Comparison of ENCODE assay signal across 1 cellular context in the genomic region with DNA sequence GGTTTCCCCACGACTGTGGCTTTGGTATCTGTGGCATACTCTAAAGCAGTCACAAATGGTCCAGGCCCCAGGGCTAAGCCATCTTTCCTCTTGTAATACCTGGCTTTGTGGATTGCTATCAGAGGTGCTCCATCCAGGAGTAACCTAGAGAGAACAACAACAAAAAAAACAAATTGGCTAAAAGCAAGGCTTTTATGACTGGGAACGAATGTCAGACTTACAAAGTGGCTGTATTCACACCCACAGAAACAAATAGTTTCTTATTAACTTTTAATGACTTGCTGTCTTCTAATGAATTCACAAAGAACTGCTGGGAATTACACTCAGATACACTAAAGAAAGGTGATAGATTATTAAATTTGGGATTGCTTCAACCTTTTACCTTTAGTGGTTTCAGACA.
TF ChIP-seq lines count a peak whose summit lies in the region.

No MANE protein-coding gene starts in this region.

TF ChIP-seq in WTC11, 78 proteins besides CTCF, POLR2A, EP300 and RAD21:
- TF ChIP-seq, protein P1, sequence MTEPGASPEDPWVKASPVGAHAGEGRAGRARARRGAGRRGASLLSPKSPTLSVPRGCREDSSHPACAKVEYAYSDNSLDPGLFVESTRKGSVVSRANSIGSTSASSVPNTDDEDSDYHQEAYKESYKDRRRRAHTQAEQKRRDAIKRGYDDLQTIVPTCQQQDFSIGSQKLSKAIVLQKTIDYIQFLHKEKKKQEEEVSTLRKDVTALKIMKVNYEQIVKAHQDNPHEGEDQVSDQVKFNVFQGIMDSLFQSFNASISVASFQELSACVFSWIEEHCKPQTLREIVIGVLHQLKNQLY (CRISPR knock-in tag; IDR thresholded peaks at IDR 0.05) = no peak
- TF ChIP-seq ZNF138 (CRISPR knock-in tag; conservative IDR thresholded peaks at IDR 0.05) = no peak
- TF ChIP-seq, protein P2, sequence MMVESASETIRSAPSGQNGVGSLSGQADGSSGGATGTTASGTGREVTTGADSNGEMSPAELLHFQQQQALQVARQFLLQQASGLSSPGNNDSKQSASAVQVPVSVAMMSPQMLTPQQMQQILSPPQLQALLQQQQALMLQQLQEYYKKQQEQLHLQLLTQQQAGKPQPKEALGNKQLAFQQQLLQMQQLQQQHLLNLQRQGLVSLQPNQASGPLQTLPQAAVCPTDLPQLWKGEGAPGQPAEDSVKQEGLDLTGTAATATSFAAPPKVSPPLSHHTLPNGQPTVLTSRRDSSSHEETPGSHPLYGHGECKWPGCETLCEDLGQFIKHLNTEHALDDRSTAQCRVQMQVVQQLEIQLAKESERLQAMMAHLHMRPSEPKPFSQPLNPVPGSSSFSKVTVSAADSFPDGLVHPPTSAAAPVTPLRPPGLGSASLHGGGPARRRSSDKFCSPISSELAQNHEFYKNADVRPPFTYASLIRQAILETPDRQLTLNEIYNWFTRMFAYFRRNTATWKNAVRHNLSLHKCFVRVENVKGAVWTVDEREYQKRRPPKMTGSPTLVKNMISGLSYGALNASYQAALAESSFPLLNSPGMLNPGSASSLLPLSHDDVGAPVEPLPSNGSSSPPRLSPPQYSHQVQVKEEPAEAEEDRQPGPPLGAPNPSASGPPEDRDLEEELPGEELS (CRISPR knock-in tag; IDR thresholded peaks at IDR 0.05) = no peak
- TF ChIP-seq, protein P3, sequence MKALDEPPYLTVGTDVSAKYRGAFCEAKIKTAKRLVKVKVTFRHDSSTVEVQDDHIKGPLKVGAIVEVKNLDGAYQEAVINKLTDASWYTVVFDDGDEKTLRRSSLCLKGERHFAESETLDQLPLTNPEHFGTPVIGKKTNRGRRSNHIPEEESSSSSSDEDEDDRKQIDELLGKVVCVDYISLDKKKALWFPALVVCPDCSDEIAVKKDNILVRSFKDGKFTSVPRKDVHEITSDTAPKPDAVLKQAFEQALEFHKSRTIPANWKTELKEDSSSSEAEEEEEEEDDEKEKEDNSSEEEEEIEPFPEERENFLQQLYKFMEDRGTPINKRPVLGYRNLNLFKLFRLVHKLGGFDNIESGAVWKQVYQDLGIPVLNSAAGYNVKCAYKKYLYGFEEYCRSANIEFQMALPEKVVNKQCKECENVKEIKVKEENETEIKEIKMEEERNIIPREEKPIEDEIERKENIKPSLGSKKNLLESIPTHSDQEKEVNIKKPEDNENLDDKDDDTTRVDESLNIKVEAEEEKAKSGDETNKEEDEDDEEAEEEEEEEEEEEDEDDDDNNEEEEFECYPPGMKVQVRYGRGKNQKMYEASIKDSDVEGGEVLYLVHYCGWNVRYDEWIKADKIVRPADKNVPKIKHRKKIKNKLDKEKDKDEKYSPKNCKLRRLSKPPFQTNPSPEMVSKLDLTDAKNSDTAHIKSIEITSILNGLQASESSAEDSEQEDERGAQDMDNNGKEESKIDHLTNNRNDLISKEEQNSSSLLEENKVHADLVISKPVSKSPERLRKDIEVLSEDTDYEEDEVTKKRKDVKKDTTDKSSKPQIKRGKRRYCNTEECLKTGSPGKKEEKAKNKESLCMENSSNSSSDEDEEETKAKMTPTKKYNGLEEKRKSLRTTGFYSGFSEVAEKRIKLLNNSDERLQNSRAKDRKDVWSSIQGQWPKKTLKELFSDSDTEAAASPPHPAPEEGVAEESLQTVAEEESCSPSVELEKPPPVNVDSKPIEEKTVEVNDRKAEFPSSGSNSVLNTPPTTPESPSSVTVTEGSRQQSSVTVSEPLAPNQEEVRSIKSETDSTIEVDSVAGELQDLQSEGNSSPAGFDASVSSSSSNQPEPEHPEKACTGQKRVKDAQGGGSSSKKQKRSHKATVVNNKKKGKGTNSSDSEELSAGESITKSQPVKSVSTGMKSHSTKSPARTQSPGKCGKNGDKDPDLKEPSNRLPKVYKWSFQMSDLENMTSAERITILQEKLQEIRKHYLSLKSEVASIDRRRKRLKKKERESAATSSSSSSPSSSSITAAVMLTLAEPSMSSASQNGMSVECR (CRISPR knock-in tag; IDR thresholded peaks at IDR 0.05; ENCODE audit: borderline replicate concordance) = no peak
- TF ChIP-seq PRRX2 (CRISPR knock-in tag; IDR thresholded peaks at IDR 0.05) = no peak
- TF ChIP-seq, protein P4, sequence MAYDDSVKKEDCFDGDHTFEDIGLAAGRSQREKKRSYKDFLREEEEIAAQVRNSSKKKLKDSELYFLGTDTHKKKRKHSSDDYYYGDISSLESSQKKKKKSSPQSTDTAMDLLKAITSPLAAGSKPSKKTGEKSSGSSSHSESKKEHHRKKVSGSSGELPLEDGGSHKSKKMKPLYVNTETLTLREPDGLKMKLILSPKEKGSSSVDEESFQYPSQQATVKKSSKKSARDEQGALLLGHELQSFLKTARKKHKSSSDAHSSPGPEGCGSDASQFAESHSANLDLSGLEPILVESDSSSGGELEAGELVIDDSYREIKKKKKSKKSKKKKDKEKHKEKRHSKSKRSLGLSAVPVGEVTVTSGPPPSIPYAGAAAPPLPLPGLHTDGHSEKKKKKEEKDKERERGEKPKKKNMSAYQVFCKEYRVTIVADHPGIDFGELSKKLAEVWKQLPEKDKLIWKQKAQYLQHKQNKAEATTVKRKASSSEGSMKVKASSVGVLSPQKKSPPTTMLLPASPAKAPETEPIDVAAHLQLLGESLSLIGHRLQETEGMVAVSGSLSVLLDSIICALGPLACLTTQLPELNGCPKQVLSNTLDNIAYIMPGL (CRISPR knock-in tag; IDR thresholded peaks at IDR 0.05) = no peak
- TF ChIP-seq ZNF423 (CRISPR knock-in tag; IDR thresholded peaks at IDR 0.05) = no peak
- TF ChIP-seq, protein P5, sequence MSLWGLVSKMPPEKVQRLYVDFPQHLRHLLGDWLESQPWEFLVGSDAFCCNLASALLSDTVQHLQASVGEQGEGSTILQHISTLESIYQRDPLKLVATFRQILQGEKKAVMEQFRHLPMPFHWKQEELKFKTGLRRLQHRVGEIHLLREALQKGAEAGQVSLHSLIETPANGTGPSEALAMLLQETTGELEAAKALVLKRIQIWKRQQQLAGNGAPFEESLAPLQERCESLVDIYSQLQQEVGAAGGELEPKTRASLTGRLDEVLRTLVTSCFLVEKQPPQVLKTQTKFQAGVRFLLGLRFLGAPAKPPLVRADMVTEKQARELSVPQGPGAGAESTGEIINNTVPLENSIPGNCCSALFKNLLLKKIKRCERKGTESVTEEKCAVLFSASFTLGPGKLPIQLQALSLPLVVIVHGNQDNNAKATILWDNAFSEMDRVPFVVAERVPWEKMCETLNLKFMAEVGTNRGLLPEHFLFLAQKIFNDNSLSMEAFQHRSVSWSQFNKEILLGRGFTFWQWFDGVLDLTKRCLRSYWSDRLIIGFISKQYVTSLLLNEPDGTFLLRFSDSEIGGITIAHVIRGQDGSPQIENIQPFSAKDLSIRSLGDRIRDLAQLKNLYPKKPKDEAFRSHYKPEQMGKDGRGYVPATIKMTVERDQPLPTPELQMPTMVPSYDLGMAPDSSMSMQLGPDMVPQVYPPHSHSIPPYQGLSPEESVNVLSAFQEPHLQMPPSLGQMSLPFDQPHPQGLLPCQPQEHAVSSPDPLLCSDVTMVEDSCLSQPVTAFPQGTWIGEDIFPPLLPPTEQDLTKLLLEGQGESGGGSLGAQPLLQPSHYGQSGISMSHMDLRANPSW (CRISPR knock-in tag; conservative IDR thresholded peaks at IDR 0.05; ENCODE audit: low read depth) = no peak
- TF ChIP-seq CREM (CRISPR knock-in tag; IDR thresholded peaks at IDR 0.05) = no peak
- no peak for TF ChIP-seq SMAD4 (CRISPR knock-in tag; IDR thresholded peaks at IDR 0.05)
- TF ChIP-seq ZNF671 (CRISPR knock-in tag; IDR thresholded peaks at IDR 0.05) = no peak
- no peak for TF ChIP-seq ATF1 (CRISPR knock-in tag; IDR thresholded peaks at IDR 0.05)
- TF ChIP-seq ZNF396 (CRISPR knock-in tag; IDR thresholded peaks at IDR 0.05; ENCODE audit: borderline replicate concordance) = no peak
- TF ChIP-seq, protein P6, sequence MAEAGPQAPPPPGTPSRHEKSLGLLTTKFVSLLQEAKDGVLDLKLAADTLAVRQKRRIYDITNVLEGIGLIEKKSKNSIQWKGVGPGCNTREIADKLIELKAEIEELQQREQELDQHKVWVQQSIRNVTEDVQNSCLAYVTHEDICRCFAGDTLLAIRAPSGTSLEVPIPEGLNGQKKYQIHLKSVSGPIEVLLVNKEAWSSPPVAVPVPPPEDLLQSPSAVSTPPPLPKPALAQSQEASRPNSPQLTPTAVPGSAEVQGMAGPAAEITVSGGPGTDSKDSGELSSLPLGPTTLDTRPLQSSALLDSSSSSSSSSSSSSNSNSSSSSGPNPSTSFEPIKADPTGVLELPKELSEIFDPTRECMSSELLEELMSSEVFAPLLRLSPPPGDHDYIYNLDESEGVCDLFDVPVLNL (CRISPR knock-in tag; IDR thresholded peaks at IDR 0.05; ENCODE audit: borderline replicate concordance, low read depth) = no peak
